9 cellular contexts compared by ENCODE assay signal in the genomic region with DNA sequence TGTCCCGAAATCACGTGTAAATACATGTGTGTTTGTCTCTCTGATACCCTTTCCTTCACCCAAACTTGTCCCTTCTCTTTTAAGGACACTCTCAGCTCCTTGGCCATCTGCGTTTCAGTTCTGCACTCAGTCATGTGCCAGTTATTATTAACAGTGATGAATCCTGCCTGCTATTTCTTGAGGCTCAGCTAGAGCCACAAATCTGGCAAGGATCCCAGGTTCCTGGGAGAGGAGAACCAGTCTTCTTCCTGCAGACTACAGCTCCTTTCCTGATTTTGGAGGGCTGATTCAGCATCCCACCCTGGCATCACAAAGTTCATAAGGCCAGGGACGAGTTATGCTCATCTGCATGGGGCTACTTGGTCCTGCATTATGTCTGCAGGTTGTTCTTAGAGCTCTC. TPM values are rescaled to one million over a fixed set of nuclear protein-coding genes. Genes with fewer than 3 reads are reported as not detected.
A peak's percentile ranks its signal among the peaks of the same experiment; 100 is the strongest.
DNase-seq lines count a peak whose midpoint lies in the region; ATAC-seq and TF ChIP-seq lines count a peak whose summit lies in the region.
"Had no signal": no experiment of that assay in that cellular context is flagged by ENCODE, and none has a peak within 500 bp of the region (broad histone marks: within the 10 kb centered on the region; RNA-seq: fewer than 3 reads in every experiment).

No MANE protein-coding gene starts in this region.

- no peaks in the 10 kb centered on the region for H3K9me3 Mint-ChIP-seq in HFFc6

- H3K4me3 ChIP-seq in left ventricle myocardium inferior = peak overlapping the region; percentile 11

- H3K27ac Mint-ChIP-seq in HFFc6 = no peak overlapping the region

- H3K4me3 Mint-ChIP-seq in HFFc6 = 0 out of 2 replicates have a peak overlapping the region, but pooled peaks have one; percentile 33

- H3K36me3 ChIP-seq in left ventricle myocardium inferior = no peaks in the 10 kb centered on the region

- no peaks in the 10 kb centered on the region for H3K9me3 ChIP-seq in left ventricle myocardium inferior (replicated peaks)

- TF ChIP-seq CTCF in HFFc6 (IDR thresholded peaks at IDR 0.05) = no peak
- no peak for TF ChIP-seq CTCF in left ventricle myocardium inferior (IDR thresholded peaks at IDR 0.05; ENCODE audit: borderline replicate concordance)

- peaks cover under 1% of the 10 kb centered on the region for H3K27me3 ChIP-seq in left ventricle myocardium inferior (ENCODE audit: low read depth)

- intact Hi-C loops in left ventricle myocardium inferior (cut with micrococcal nuclease) = no loop called here

- H3K4me1 ChIP-seq in left ventricle myocardium inferior = peaks cover 71% of the 10 kb centered on the region

- H3K27me3 Mint-ChIP-seq in HFFc6 (ENCODE audit: insufficient read depth) = no peaks in the 10 kb centered on the region; the same call in 1 of the 2 replicates

- peak overlapping the region; percentile 83 for H3K27ac ChIP-seq in left ventricle myocardium inferior (replicated peaks)

- ATAC-seq in GM19463 (IDR thresholded peaks at IDR 0.05; ENCODE audit: unreplicated experiment) (no peak), GM21723 (IDR thresholded peaks at IDR 0.05; ENCODE audit: unreplicated experiment) (no peak)

- DNase-seq in HFFc6 (peak; percentile 70), amniotic stem cell (lab: John Stamatoyannopoulos, UW) (peak; percentile 19), left ventricle myocardium inferior (peak; percentile 52), superior temporal gyrus (ENCODE audit: extremely low spot score) (peak; percentile 52), NCI-H82 (lab: John Stamatoyannopoulos, UW) (no peak)
- DNase-seq in stimulated activated CD4-positive, alpha-beta T cell treated with anti-CD3 and anti-CD28 coated beads, Interleukin-4, amount 100 ng/mL, for 24 hours = no peak
- DNase-seq: SHP77 treated with DMSO at 0.1 percent for 48 hours had no signal

- peaks cover 60% of the 10 kb centered on the region for H3K4me1 Mint-ChIP-seq in HFFc6 (ENCODE audit: low read depth)

- H3K36me3 Mint-ChIP-seq in HFFc6 (ENCODE audit: low read depth) = no peaks in the 10 kb centered on the region; the same call in 1 of the 2 replicates

RNA-seq across cellular contexts. Expression of a gene that starts 5.6 kb away (rescaled TPM):
- total RNA-seq in HFFc6 (2021; fragmentation: NEBNext Ultra II Directional; extraction: Animal tissue kit (Norgen Biotek cat#: 25700)) = 10 to 100 TPM in 4 of 6 experiments, 1 to 10 TPM in 2; 4.0 to 16.6 (median 13.9) TPM
- total RNA-seq in left ventricle myocardium inferior = 9.0 TPM

Comparison
In these comparisons a context has a peak if more than half of its experiments do, and no peak if none do; other contexts are left out.
1. DNase-seq: peak in HFFc6 (single experiment), amniotic stem cell (single experiment), left ventricle myocardium inferior (single experiment) and superior temporal gyrus (single experiment); none in stimulated activated CD4-positive, alpha-beta T cell treated with anti-CD3 and anti-CD28 coated beads, Interleukin-4, amount 100 ng/mL, for 24 hours (single experiment) and NCI-H82 (single experiment).